19 cellular contexts compared by ENCODE assay signal in the genomic region with DNA sequence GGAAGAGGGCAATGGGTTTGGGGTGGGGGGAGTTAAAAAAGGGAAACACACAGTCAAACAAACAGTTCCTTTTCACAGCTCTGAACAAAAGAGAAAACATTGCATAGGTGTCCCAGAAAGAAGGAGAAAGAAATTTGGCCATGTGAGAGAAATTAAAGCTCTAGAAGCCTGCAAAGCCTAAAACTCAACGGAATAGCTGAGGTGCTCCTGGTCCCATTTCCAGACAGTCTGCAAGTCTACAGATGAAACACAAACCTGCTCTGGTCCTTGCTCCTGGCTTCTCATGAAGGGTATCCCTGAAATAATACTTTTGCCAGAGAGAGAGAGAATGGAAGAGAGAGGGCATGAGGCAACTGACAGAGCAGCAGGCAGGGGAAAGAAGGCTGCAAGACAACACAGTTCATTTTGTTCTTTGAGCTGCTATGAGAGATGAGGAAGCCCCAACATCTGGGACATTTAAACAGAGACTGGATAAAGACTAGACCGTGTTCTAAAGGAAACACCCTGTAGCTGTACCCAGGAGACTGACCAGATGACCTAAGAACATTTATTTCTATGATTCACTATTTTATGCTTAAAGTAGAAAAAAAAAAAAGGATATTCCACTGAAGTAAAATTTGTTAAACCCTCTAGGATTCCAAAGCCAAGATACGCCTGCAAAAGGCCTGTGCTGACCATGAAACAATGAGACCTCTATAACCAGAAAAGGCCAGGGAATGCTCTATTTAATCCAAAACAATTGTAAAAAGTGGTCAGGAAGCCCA. TPM values are rescaled to one million over a fixed set of nuclear protein-coding genes. Genes with fewer than 3 reads are reported as not detected.
DNase-seq lines count a peak whose midpoint lies in the region; ATAC-seq and TF ChIP-seq lines count a peak whose summit lies in the region.
"Had no signal": no experiment of that assay in that cellular context is flagged by ENCODE, and none has a peak within 500 bp of the region (broad histone marks: within the 10 kb centered on the region; RNA-seq: fewer than 3 reads in every experiment).

No MANE protein-coding gene starts in this region.

- intact Hi-C loops in left ventricle myocardium superior (cut with micrococcal nuclease) (no loop called here), thyroid gland (cut with DNase I) (no loop called here)

- peak; percentile 49 for DNase-seq in COLO829 (ENCODE audit: low spot score)
- DNase-seq in left ventricle myocardium superior: no peak
- no peak for DNase-seq in retina
- DNase-seq in activated naive CD4-positive, alpha-beta T cell treated with Interleukin-2 at 50 U/mL for 16 hours: no peak
- DNase-seq in cerebellum (ENCODE audit: low spot score): no peak
- DNase-seq in thyroid gland: no peak
- DNase-seq: activated CD4-positive, alpha-beta T cell treated with anti-CD3 and anti-CD28 coated beads for 48 hours; activated T-cell treated with anti-CD3 and anti-CD28 coated beads, Interleukin-2, amount 50 U/mL, for 1 hour; kidney glomerular epithelial cell; MM.1S; NCI-H187 treated with DMSO at 0.1 percent for 48 hours; NCI-H524; stimulated activated naive B cell treated with anti-CD40 and anti-IgM and Interleukin-4, amounts not matched to agents 10 μg/mL and 1 μg/mL and 100 μg/mL, for 72 hours had no signal

- H3K4me1 ChIP-seq in parathyroid adenoma (peaks cover 7% of the 10 kb centered on the region), thyroid gland (no peaks in the 10 kb centered on the region)

- TF ChIP-seq CTCF in parathyroid adenoma (IDR thresholded peaks at IDR 0.05): no peak
- TF ChIP-seq CTCF in thyroid gland (IDR thresholded peaks at IDR 0.05): no peak

- H3K79me2 ChIP-seq in parathyroid adenoma: no peaks in the 10 kb centered on the region

- H3K27ac ChIP-seq in cingulate gyrus (ENCODE audit: low read depth, low read length) (peak overlapping the region; percentile 0), parathyroid adenoma (no peak overlapping the region), thyroid gland (no peak overlapping the region)
- H3K27ac ChIP-seq: SK-N-MC, vagina had no signal

- H3K36me3 ChIP-seq in parathyroid adenoma (ENCODE audit: control insufficient read depth, insufficient read depth, low read length) (no peaks in the 10 kb centered on the region), thyroid gland (no peaks in the 10 kb centered on the region)
- H3K36me3 ChIP-seq: vagina had no signal

- H3K27me3 ChIP-seq in parathyroid adenoma (ENCODE audit: control insufficient read depth, insufficient read depth, low read length): no peaks in the 10 kb centered on the region
- H3K27me3 ChIP-seq in thyroid gland: no peaks in the 10 kb centered on the region
- H3K27me3 ChIP-seq: vagina had no signal

- TF ChIP-seq POLR2A in thyroid gland (IDR thresholded peaks at IDR 0.05): no peak

- H3K4me3 ChIP-seq in parathyroid adenoma (ENCODE audit: low read depth, low read length): no peak overlapping the region
- H3K4me3 ChIP-seq in thyroid gland (replicated peaks in 1 of 3): no peak overlapping the region
- H3K4me3 ChIP-seq: SK-N-MC, skin epidermis, vagina had no signal

- H3K9ac ChIP-seq in parathyroid adenoma: no peak overlapping the region

- 72 to 77% methylated on average over 3 of the region's 3 CpGs for WGBS in thyroid gland, 2 donors

- no peak overlapping the region for H3K4me2 ChIP-seq in parathyroid adenoma (ENCODE audit: low read length)

- H3K9me3 ChIP-seq in parathyroid adenoma (ENCODE audit: control insufficient read depth, low read length) (no peaks in the 10 kb centered on the region), thyroid gland (no peaks in the 10 kb centered on the region)
- H3K9me3 ChIP-seq: vagina had no signal

- peak; percentile 94 for ATAC-seq in left ventricle myocardium superior
- ATAC-seq: natural killer cell treated with Interleukin-12 subunit alpha and Interleukin-12 subunit beta and Interleukin-15 and Interleukin-18, amount 100 ng/mL, for 72 hours; stimulated activated naive B cell treated with anti-CD40 and anti-IgM and Interleukin-4, amounts not matched to agents 10 μg/mL and 1 μg/mL and 100 μg/mL, for 72 hours had no signal

- peak overlapping the region; percentile 17 for H2AFZ ChIP-seq in parathyroid adenoma

RNA-seq across cellular contexts. Expression of gene CYP26B1, which starts 57.3 kb away (rescaled TPM):
- total RNA-seq in left ventricle myocardium superior: 4.2 TPM
- 47.5 TPM for total RNA-seq in cerebellum
- 10 to 100 TPM; 11.8 to 24.2 (median 16.3) TPM for total RNA-seq in thyroid gland
- total RNA-seq: natural killer cell treated with Interleukin-12 subunit alpha and Interleukin-12 subunit beta and Interleukin-15 and Interleukin-18, amount 100 ng/mL, for 72 hours had no signal
